In the genomic region with DNA sequence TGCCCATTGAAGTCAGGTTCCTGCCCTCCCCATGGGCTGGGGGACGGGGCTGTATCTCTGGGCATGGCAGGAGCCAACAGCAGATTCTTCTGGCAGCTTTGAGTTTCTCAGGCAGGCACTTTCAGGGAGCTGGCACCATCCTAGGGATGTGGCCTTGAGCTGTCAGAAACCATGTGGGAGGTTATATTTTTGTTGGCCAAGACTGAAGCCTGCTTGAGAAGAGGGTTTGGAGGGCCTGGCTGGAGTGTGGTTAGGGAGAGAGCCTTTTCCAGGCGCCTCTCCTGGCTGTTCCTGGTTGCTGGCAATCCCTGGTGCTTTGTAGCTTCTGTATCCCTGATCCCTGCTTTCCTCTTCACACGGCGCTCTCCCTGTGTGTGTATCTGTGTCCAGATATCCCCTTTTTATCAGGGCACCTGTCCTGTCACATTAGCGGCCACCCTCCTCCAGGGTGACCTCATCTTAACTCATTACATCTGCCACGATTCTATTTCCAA, we compare ENCODE assay signal across 21 cellular contexts. TPM values are rescaled to one million over a fixed set of nuclear protein-coding genes. Genes with fewer than 3 reads are reported as not detected.
DNase-seq lines count a peak whose midpoint lies in the region; ATAC-seq and TF ChIP-seq lines count a peak whose summit lies in the region.
"Had no signal": no experiment of that assay in that cellular context is flagged by ENCODE, and none has a peak within 500 bp of the region (broad histone marks: within the 10 kb centered on the region; RNA-seq: fewer than 3 reads in every experiment).

No MANE protein-coding gene starts in this region.

- H3K27ac ChIP-seq in heart left ventricle (no peak overlapping the region), dorsolateral prefrontal cortex (peak overlapping the region in 2 of 59 donors; percentile 21 to 51)
- H3K27ac ChIP-seq: ascending aorta, heart right ventricle, thoracic aorta had no signal

- H3K4me3 Mint-ChIP-seq in nephron progenitor cell = no peak overlapping the region
- H3K4me3 Mint-ChIP-seq in activated CD8-positive, alpha-beta memory T cell treated with anti-CD3 and anti-CD28 coated beads, Interleukin-2, amount 10 ng/mL, durations not matched to agents 7 days and 5 days = no peak overlapping the region
- H3K4me3 Mint-ChIP-seq: activated T-cell treated with anti-CD3 and anti-CD28 coated beads, Interleukin-2, amount 50 U/mL, for 4 hours; neural crest cell had no signal

- H3K27me3 ChIP-seq in heart left ventricle (no peaks in the 10 kb centered on the region), dorsolateral prefrontal cortex (no peaks in the 10 kb centered on the region)
- H3K27me3 ChIP-seq: ascending aorta, heart right ventricle had no signal

- H3K4me1 ChIP-seq in heart left ventricle = peaks cover 0 to 13% (median 4%) of the 10 kb centered on the region in 12 donors
- H3K4me1 ChIP-seq: ascending aorta had no signal

- peaks cover 72% of the 10 kb centered on the region for H3K4me1 Mint-ChIP-seq in nephron progenitor cell
- no peaks in the 10 kb centered on the region for H3K4me1 Mint-ChIP-seq in activated CD8-positive, alpha-beta memory T cell treated with anti-CD3 and anti-CD28 coated beads, Interleukin-2, amount 10 ng/mL, durations not matched to agents 7 days and 5 days

- DNase-seq in heart left ventricle = peak in 1 of 5 donors; percentile 11
- no peak for DNase-seq in Right ventricle myocardium superior
- DNase-seq in dorsolateral prefrontal cortex = peak in 9 of 10 donors; percentile 1 to 50 (median 35)
- no peak for DNase-seq in nephron progenitor cell
- peak; percentile 48 for DNase-seq in ureter (ENCODE audit: low spot score)
- DNase-seq in NCI-H510A (lab: John Stamatoyannopoulos, UW) = no peak
- no peak for DNase-seq in T-helper 9 cell
- DNase-seq in activated CD8-positive, alpha-beta memory T cell treated with anti-CD3 and anti-CD28 coated beads, Interleukin-2, amount 10 ng/mL, durations not matched to agents 7 days and 5 days = no peak
- DNase-seq: ACHN; activated CD4-positive, alpha-beta T cell treated with anti-CD3 and anti-CD28 coated beads for 1 hour; activated T-cell treated with anti-CD3 and anti-CD28 coated beads, Interleukin-2, amount 50 U/mL, for 4 hours; GOT3; heart right ventricle; NCI-H1417; NCI-H524 treated with DMSO at 0.1 percent for 48 hours; PC-3; stimulated activated CD4-positive, alpha-beta T cell treated with anti-CD3 and anti-CD28 coated beads, Interleukin-15, amount 100 ng/mL, for 24 hours had no signal

- H3K4me3 ChIP-seq in heart left ventricle (no peak overlapping the region), dorsolateral prefrontal cortex (no peak overlapping the region)
- H3K4me3 ChIP-seq: ascending aorta, heart right ventricle, K562, thoracic aorta had no signal

- CTCF ChIA-PET in activated CD8-positive, alpha-beta memory T cell treated with anti-CD3 and anti-CD28 coated beads, Interleukin-2, amount 10 ng/mL, durations not matched to agents 7 days and 5 days (lab: Charles Lee) = no interaction called here

- H3K27ac Mint-ChIP-seq in nephron progenitor cell = peak overlapping the region; percentile 92
- H3K27ac Mint-ChIP-seq in activated CD8-positive, alpha-beta memory T cell treated with anti-CD3 and anti-CD28 coated beads, Interleukin-2, amount 10 ng/mL, durations not matched to agents 7 days and 5 days = no peak overlapping the region

- no peaks in the 10 kb centered on the region for H3K36me3 ChIP-seq in heart left ventricle
- H3K36me3 ChIP-seq: ascending aorta, heart right ventricle, thoracic aorta had no signal

- intact Hi-C loops in heart left ventricle (cut with DNase I) (no loop called here), Right ventricle myocardium superior (cut with DNase I) (no loop called here), dorsolateral prefrontal cortex (cut with DNase I) (no loop called here)

- H3K9me3 Mint-ChIP-seq in nephron progenitor cell = peaks cover 4% of the 10 kb centered on the region
- no peaks in the 10 kb centered on the region for H3K9me3 Mint-ChIP-seq in activated CD8-positive, alpha-beta memory T cell treated with anti-CD3 and anti-CD28 coated beads, Interleukin-2, amount 10 ng/mL, durations not matched to agents 7 days and 5 days (ENCODE audit: low read depth)
- H3K9me3 Mint-ChIP-seq: activated T-cell treated with anti-CD3 and anti-CD28 coated beads, Interleukin-2, amount 50 U/mL, for 4 hours; neural crest cell had no signal

- 75 to 87% (median 80%) methylated on average over 6 of the region's 6 CpGs for WGBS in heart left ventricle, 4 donors

- peak in 3 of 4 donors; percentile 35 to 45 (median 36) for ATAC-seq in heart left ventricle
- ATAC-seq in Right ventricle myocardium superior (ENCODE audit: poor library complexity) = no peak
- ATAC-seq in activated CD8-positive, alpha-beta memory T cell treated with anti-CD3 and anti-CD28 coated beads, Interleukin-2, amount 10 ng/mL, durations not matched to agents 7 days and 5 days = no peak
- ATAC-seq: activated T-cell treated with anti-CD3 and anti-CD28 coated beads, Interleukin-2, amount 50 U/mL, for 4 hours; PC-3 had no signal

- H3K27me3 Mint-ChIP-seq in nephron progenitor cell (ENCODE audit: low read depth, poor library complexity) = peaks cover 14% of the 10 kb centered on the region
- H3K27me3 Mint-ChIP-seq in activated CD8-positive, alpha-beta memory T cell treated with anti-CD3 and anti-CD28 coated beads, Interleukin-2, amount 10 ng/mL, durations not matched to agents 7 days and 5 days = peaks cover 36% of the 10 kb centered on the region

- TF ChIP-seq CTCF in heart left ventricle (IDR thresholded peaks at IDR 0.05) (no peak), dorsolateral prefrontal cortex (IDR thresholded peaks at IDR 0.05 in 54 of 56, conservative IDR thresholded peaks at IDR 0.05 in 2 of 56; ENCODE audit: low read depth in 1 of 56, partially characterized antibody in 56 of 56) (no peak), nephron progenitor cell (IDR thresholded peaks at IDR 0.05) (no peak)

- H3K9me3 ChIP-seq in heart left ventricle = no peaks in the 10 kb centered on the region
- H3K9me3 ChIP-seq: ascending aorta, heart right ventricle, thoracic aorta had no signal

- H3K36me3 Mint-ChIP-seq in nephron progenitor cell (ENCODE audit: low read depth) = no peaks in the 10 kb centered on the region
- H3K36me3 Mint-ChIP-seq in activated CD8-positive, alpha-beta memory T cell treated with anti-CD3 and anti-CD28 coated beads, Interleukin-2, amount 10 ng/mL, durations not matched to agents 7 days and 5 days = no peaks in the 10 kb centered on the region

- TF ChIP-seq POLR2A in heart left ventricle (IDR thresholded peaks at IDR 0.05) = no peak

RNA-seq across cellular contexts. Expression of a gene that starts 30.6 kb away (rescaled TPM):
- total RNA-seq in heart left ventricle = 1 to 10 TPM; 1.7 to 5.5 (median 3.2) TPM
- under 1 TPM; 0.28 to 0.50 TPM for polyA plus RNA-seq in heart left ventricle
- total RNA-seq in Right ventricle myocardium superior = 1.2 TPM
- total RNA-seq in dorsolateral prefrontal cortex = 10 to 100 TPM; 17.6 to 63.7 (median 32.1) TPM
- total RNA-seq in ureter = 2.8 TPM
- total RNA-seq in activated CD8-positive, alpha-beta memory T cell treated with anti-CD3 and anti-CD28 coated beads, Interleukin-2, amount 10 ng/mL, durations not matched to agents 7 days and 5 days = under 1 TPM; 0.05 to 0.06 TPM
- total RNA-seq: K562 had no signal
- polyA plus RNA-seq: K562 had no signal

Comparison
In these comparisons a context has a peak if more than half of its experiments do, and no peak if none do; other contexts are left out.
1. ATAC-seq: peak in heart left ventricle (3 of 4); none in Right ventricle myocardium superior (single experiment) and activated CD8-positive, alpha-beta memory T cell treated with anti-CD3 and anti-CD28 coated beads, Interleukin-2, amount 10 ng/mL, durations not matched to agents 7 days and 5 days (single experiment).
2. DNase-seq: peak in dorsolateral prefrontal cortex (9 of 10) and ureter (single experiment); none in Right ventricle myocardium superior (single experiment), nephron progenitor cell (single experiment), NCI-H510A (single experiment), T-helper 9 cell (single experiment) and activated CD8-positive, alpha-beta memory T cell treated with anti-CD3 and anti-CD28 coated beads, Interleukin-2, amount 10 ng/mL, durations not matched to agents 7 days and 5 days (single experiment).